1 cellular context compared by ENCODE assay signal in the genomic region with DNA sequence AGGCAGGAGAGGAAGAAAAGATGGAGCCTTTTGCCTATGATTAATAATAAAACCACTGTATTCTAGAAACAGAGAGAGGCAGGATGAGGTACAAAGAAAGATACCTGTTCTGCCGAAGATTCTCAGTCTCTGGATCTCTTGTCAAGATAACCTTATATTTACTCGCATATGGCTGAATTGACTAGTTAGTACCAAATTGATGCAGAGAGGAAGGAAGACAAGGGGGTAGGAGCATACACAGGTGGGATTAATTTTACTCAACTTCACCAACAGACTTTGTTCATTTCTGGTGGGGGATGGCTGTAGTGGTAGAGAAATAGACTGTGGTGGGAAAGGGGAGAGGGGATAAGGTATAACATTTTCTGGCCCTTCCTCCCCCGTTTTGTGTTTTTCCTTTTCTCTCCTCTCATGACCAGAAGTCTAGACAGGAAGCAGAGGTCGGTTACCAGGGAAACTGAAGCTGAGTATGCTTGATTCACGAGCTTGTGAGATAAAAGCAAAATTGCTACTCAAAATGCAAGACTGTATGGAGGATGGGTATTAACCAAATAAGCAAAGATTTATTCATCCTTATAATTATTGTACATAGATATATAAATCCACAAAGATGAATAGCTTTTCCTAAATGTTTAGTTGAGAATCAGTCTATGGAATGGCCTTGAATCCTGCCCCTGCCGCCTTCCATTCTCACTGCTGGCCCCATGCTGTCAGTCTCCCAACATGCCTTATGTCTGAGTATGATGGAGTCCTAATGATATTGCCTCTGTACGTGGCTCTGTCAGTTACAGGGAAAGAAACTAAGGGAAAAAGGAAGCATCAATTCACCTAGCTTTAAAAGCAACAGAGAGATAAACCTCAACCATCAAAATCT.
TF ChIP-seq lines count a peak whose summit lies in the region.

No MANE protein-coding gene starts in this region.

TF ChIP-seq in HCT116, 20 proteins besides CTCF, POLR2A, EP300 and RAD21 (continued from another document):
- TF ChIP-seq, protein P1, sequence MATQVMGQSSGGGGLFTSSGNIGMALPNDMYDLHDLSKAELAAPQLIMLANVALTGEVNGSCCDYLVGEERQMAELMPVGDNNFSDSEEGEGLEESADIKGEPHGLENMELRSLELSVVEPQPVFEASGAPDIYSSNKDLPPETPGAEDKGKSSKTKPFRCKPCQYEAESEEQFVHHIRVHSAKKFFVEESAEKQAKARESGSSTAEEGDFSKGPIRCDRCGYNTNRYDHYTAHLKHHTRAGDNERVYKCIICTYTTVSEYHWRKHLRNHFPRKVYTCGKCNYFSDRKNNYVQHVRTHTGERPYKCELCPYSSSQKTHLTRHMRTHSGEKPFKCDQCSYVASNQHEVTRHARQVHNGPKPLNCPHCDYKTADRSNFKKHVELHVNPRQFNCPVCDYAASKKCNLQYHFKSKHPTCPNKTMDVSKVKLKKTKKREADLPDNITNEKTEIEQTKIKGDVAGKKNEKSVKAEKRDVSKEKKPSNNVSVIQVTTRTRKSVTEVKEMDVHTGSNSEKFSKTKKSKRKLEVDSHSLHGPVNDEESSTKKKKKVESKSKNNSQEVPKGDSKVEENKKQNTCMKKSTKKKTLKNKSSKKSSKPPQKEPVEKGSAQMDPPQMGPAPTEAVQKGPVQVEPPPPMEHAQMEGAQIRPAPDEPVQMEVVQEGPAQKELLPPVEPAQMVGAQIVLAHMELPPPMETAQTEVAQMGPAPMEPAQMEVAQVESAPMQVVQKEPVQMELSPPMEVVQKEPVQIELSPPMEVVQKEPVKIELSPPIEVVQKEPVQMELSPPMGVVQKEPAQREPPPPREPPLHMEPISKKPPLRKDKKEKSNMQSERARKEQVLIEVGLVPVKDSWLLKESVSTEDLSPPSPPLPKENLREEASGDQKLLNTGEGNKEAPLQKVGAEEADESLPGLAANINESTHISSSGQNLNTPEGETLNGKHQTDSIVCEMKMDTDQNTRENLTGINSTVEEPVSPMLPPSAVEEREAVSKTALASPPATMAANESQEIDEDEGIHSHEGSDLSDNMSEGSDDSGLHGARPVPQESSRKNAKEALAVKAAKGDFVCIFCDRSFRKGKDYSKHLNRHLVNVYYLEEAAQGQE (IDR thresholded peaks at IDR 0.05; ENCODE audit: low read depth): no peak
- TF ChIP-seq ZNF274 (IDR thresholded peaks at IDR 0.05; ENCODE audit: low read depth, low read length) (no peak), EGR1 (IDR thresholded peaks at IDR 0.05; ENCODE audit: low read depth) (no peak), EZH2phosphoT487 (IDR thresholded peaks at IDR 0.05; ENCODE audit: borderline replicate concordance) (no peak), EZH2 (IDR thresholded peaks at IDR 0.05) (no peak), SRF (IDR thresholded peaks at IDR 0.05; ENCODE audit: low read depth) (no peak), SP1 (IDR thresholded peaks at IDR 0.05; ENCODE audit: low read depth) (no peak), ELF1 (IDR thresholded peaks at IDR 0.05; ENCODE audit: borderline replicate concordance, low read depth) (no peak), POLR2AphosphoS5 (IDR thresholded peaks at IDR 0.05; ENCODE audit: low read depth, low read length) (no peak), YY1 (IDR thresholded peaks at IDR 0.05; ENCODE audit: extremely low read depth, insufficient replicate concordance, low read depth, low read length) (no peak), ZFX (IDR thresholded peaks at IDR 0.05) (no peak), SIN3A (IDR thresholded peaks at IDR 0.05; ENCODE audit: low read depth) (no peak)
- TF ChIP-seq, protein P2, sequence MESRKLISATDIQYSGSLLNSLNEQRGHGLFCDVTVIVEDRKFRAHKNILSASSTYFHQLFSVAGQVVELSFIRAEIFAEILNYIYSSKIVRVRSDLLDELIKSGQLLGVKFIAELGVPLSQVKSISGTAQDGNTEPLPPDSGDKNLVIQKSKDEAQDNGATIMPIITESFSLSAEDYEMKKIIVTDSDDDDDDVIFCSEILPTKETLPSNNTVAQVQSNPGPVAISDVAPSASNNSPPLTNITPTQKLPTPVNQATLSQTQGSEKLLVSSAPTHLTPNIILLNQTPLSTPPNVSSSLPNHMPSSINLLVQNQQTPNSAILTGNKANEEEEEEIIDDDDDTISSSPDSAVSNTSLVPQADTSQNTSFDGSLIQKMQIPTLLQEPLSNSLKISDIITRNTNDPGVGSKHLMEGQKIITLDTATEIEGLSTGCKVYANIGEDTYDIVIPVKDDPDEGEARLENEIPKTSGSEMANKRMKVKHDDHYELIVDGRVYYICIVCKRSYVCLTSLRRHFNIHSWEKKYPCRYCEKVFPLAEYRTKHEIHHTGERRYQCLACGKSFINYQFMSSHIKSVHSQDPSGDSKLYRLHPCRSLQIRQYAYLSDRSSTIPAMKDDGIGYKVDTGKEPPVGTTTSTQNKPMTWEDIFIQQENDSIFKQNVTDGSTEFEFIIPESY (IDR thresholded peaks at IDR 0.05; ENCODE audit: extremely low read depth, insufficient replicate concordance, low read length): no peak
